9 cellular contexts compared by ENCODE assay signal in genomic region chr6:149234051-149234962, GRCh38.
A peak's percentile ranks its signal among the peaks of the same experiment; 100 is the strongest.
DNase-seq lines count a peak whose midpoint lies in the region; TF ChIP-seq lines count a peak whose summit lies in the region.
"Had no signal": no experiment of that assay in that cellular context is flagged by ENCODE, and none has a peak within 500 bp of the region (broad histone marks: within the 10 kb centered on the region; RNA-seq: fewer than 3 reads in every experiment).

No MANE protein-coding gene starts in this region.

- no peak overlapping the region for H3K4me3 ChIP-seq in Loucy (ENCODE audit: low read length, poor library complexity, severe bottlenecking)
- peak overlapping the region; percentile 22 for H3K4me3 ChIP-seq in effector memory CD4-positive, alpha-beta T cell (ENCODE audit: insufficient read depth, low read depth, low read length, poor library complexity, severe bottlenecking)

- H4K20me1 ChIP-seq in Loucy (ENCODE audit: insufficient read depth, low read length, poor library complexity, severe bottlenecking): no peaks in the 10 kb centered on the region

- H3K9me2 ChIP-seq in Loucy (replicated peaks; ENCODE audit: low read depth, low read length): no peaks in the 10 kb centered on the region

- TF ChIP-seq CTCF in Loucy (conservative IDR thresholded peaks at IDR 0.05; ENCODE audit: low read length): peak; percentile 20

- H3F3A ChIP-seq in Loucy (ENCODE audit: low read depth): no peaks in the 10 kb centered on the region

- no peaks in the 10 kb centered on the region for H3K9me3 ChIP-seq in Loucy (ENCODE audit: insufficient read depth, low read depth, low read length)
- H3K9me3 ChIP-seq in effector memory CD4-positive, alpha-beta T cell (ENCODE audit: control insufficient read depth, low read length): peaks cover 7% of the 10 kb centered on the region

- peak overlapping the region; percentile 97 for H3K27ac ChIP-seq in effector memory CD4-positive, alpha-beta T cell (ENCODE audit: insufficient read depth, low read length, poor library complexity, severe bottlenecking)

- no peaks in the 10 kb centered on the region for H3K36me3 ChIP-seq in Loucy (ENCODE audit: insufficient read depth, low read length)
- H3K36me3 ChIP-seq in effector memory CD4-positive, alpha-beta T cell (ENCODE audit: control insufficient read depth, insufficient read depth, low read length): no peaks in the 10 kb centered on the region

- H3K79me2 ChIP-seq in Loucy (ENCODE audit: insufficient read depth, low read length): no peaks in the 10 kb centered on the region

- no peak overlapping the region; the same call in 1 of the 2 replicates for H2AFZ ChIP-seq in Loucy (ENCODE audit: low read length)

- no peak overlapping the region for H3K9ac ChIP-seq in Loucy (ENCODE audit: low read depth, low read length, poor library complexity, severe bottlenecking)

- peak overlapping the region; percentile 41 for H3K4me2 ChIP-seq in Loucy (ENCODE audit: low read depth, low read length, poor library complexity, severe bottlenecking)

- peaks cover 23% of the 10 kb centered on the region for H3K4me1 ChIP-seq in Loucy (ENCODE audit: insufficient read depth, low read length, poor library complexity, severe bottlenecking)
- peaks cover 35% of the 10 kb centered on the region for H3K4me1 ChIP-seq in effector memory CD4-positive, alpha-beta T cell (ENCODE audit: control insufficient read depth, insufficient read depth, low read length, poor library complexity, severe bottlenecking)

- H3K27me3 ChIP-seq in Loucy (ENCODE audit: insufficient read depth, low read length, poor library complexity, severe bottlenecking): no peaks in the 10 kb centered on the region
- no peaks in the 10 kb centered on the region for H3K27me3 ChIP-seq in effector memory CD4-positive, alpha-beta T cell (replicated peaks; ENCODE audit: control insufficient read depth, insufficient read depth, low read length, poor library complexity, severe bottlenecking)

- peak; percentile 25 to 33 for DNase-seq in activated CD4-positive, alpha-beta T cell treated with anti-CD3 and anti-CD28 coated beads, Interleukin-2, amount 50 U/mL, for 24 hours (ENCODE audit: low read depth in 1 of 2, low spot score in 1 of 2)
- DNase-seq in effector memory CD4-positive, alpha-beta T cell: peak in 1 of 3 donors; percentile 31
- peak; percentile 19 to 29 for DNase-seq in stimulated activated CD8-positive, alpha-beta memory T cell treated with anti-CD3 and anti-CD28 coated beads, Interleukin-2, amount 100 ng/mL, for 48 hours (ENCODE audit: low read depth in 2 of 2)
- DNase-seq in NCI-H187 (lab: John Stamatoyannopoulos, UW): no peak
- no peak for DNase-seq in NCI-H526 treated with DMSO at 0.1 percent for 48 hours (lab: John Stamatoyannopoulos, UW)
- DNase-seq in DMS114 treated with DMSO at 0.1 percent for 48 hours (lab: John Stamatoyannopoulos, UW; ENCODE audit: unreplicated experiment): no peak
- no peak for DNase-seq in NCI-H1930 (lab: John Stamatoyannopoulos, UW)
- DNase-seq: glutamatergic neuron had no signal

Comparison
In these comparisons a context has a peak if more than half of its experiments do, and no peak if none do; other contexts are left out.
1. DNase-seq: peak in activated CD4-positive, alpha-beta T cell treated with anti-CD3 and anti-CD28 coated beads, Interleukin-2, amount 50 U/mL, for 24 hours (2 of 2) and stimulated activated CD8-positive, alpha-beta memory T cell treated with anti-CD3 and anti-CD28 coated beads, Interleukin-2, amount 100 ng/mL, for 48 hours (2 of 2); none in NCI-H187 (0 of 2), NCI-H526 treated with DMSO at 0.1 percent for 48 hours (single experiment), DMS114 treated with DMSO at 0.1 percent for 48 hours (single experiment) and NCI-H1930 (0 of 2).